In genomic region chr10:100814751-100815474, GRCh38 we compare ENCODE assay signal across 22 cellular contexts.
"Had no signal": no experiment of that assay in that cellular context is flagged by ENCODE, and none has a peak within 500 bp of the region (broad histone marks: within the 10 kb centered on the region; RNA-seq: fewer than 3 reads in every experiment).

No MANE protein-coding gene starts in this region.

- H3K36me3 ChIP-seq: esophagus muscularis mucosa, heart right ventricle, left lung, pancreas, right lobe of liver, stomach, thyroid gland had no signal

- H3K27ac ChIP-seq: esophagus muscularis mucosa, heart right ventricle, left lung, pancreas, right lobe of liver, stomach, thyroid gland had no signal

- ATAC-seq: heart right ventricle; left cardiac atrium; left lung; naive thymus-derived CD8-positive, alpha-beta T cell; pancreas had no signal

- H3K27me3 ChIP-seq: right lobe of liver had no signal

- H3K9me3 ChIP-seq: esophagus muscularis mucosa, heart right ventricle, left lung, pancreas, right lobe of liver, stomach, thyroid gland had no signal

- H3K4me3 ChIP-seq: esophagus muscularis mucosa, heart right ventricle, left lung, pancreas, right lobe of liver, stomach, thyroid gland had no signal

- H3K4me1 ChIP-seq: esophagus muscularis mucosa, heart right ventricle, left lung, right lobe of liver, stomach, thyroid gland had no signal

- DNase-seq: effector CD8-positive, alpha-beta T cell; endodermal cell; foreskin melanocyte; glutamatergic neuron; heart right ventricle; hippocampal formation; left cardiac atrium; mesenchymal stem cell; naive thymus-derived CD8-positive, alpha-beta T cell; nephron progenitor cell; occipital lobe; pancreas; right lobe of liver; small intestine; stimulated activated CD4-positive, alpha-beta T cell treated with anti-CD3 and anti-CD28 coated beads, Interleukin-15, amount 100 ng/mL, for 24 hours; stimulated activated CD4-positive, alpha-beta T cell treated with anti-CD3 and anti-CD28 coated beads, Interleukin-2, amount 100 ng/mL, for 48 hours; stimulated activated naive CD4-positive, alpha-beta T cell treated with Interleukin-2 at 50 U/mL for 16 hours; stomach; thyroid gland; trophoblast cell had no signal
